1 cellular context compared by ENCODE assay signal in genomic region chr2:949894-950626, GRCh38.
TF ChIP-seq lines count a peak whose summit lies in the region.

No MANE protein-coding gene starts in this region.

TF ChIP-seq in WTC11, 78 proteins besides CTCF, POLR2A, EP300 and RAD21 (continued from another document):
- TF ChIP-seq TCF7 (CRISPR knock-in tag; IDR thresholded peaks at IDR 0.05; ENCODE audit: low read depth) (no peak), CREB1 (CRISPR knock-in tag; IDR thresholded peaks at IDR 0.05) (no peak), ZNF396 (CRISPR knock-in tag; IDR thresholded peaks at IDR 0.05; ENCODE audit: borderline replicate concordance) (no peak), ETV6 (CRISPR knock-in tag; IDR thresholded peaks at IDR 0.05) (no peak), ZNF281 (CRISPR knock-in tag; IDR thresholded peaks at IDR 0.05) (no peak), CREM (CRISPR knock-in tag; IDR thresholded peaks at IDR 0.05) (no peak), NR2C2 (CRISPR knock-in tag; IDR thresholded peaks at IDR 0.05) (no peak), ZNF423 (CRISPR knock-in tag; IDR thresholded peaks at IDR 0.05) (peak; percentile 84)
- TF ChIP-seq, protein P1, sequence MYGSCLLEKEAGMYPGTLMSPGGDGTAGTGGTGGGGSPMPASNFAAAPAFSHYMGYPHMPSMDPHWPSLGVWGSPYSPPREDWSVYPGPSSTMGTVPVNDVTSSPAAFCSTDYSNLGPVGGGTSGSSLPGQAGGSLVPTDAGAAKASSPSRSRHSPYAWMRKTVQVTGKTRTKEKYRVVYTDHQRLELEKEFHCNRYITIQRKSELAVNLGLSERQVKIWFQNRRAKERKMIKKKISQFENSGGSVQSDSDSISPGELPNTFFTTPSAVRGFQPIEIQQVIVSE (CRISPR knock-in tag; IDR thresholded peaks at IDR 0.05; ENCODE audit: borderline replicate concordance) = no peak
- TF ChIP-seq, protein P2, sequence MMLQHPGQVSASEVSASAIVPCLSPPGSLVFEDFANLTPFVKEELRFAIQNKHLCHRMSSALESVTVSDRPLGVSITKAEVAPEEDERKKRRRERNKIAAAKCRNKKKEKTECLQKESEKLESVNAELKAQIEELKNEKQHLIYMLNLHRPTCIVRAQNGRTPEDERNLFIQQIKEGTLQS (CRISPR knock-in tag; conservative IDR thresholded peaks at IDR 0.05) = no peak
- TF ChIP-seq, protein P3, sequence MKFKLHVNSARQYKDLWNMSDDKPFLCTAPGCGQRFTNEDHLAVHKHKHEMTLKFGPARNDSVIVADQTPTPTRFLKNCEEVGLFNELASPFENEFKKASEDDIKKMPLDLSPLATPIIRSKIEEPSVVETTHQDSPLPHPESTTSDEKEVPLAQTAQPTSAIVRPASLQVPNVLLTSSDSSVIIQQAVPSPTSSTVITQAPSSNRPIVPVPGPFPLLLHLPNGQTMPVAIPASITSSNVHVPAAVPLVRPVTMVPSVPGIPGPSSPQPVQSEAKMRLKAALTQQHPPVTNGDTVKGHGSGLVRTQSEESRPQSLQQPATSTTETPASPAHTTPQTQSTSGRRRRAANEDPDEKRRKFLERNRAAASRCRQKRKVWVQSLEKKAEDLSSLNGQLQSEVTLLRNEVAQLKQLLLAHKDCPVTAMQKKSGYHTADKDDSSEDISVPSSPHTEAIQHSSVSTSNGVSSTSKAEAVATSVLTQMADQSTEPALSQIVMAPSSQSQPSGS (CRISPR knock-in tag; IDR thresholded peaks at IDR 0.05; ENCODE audit: borderline replicate concordance, low read depth) = no peak
- TF ChIP-seq, protein P4, sequence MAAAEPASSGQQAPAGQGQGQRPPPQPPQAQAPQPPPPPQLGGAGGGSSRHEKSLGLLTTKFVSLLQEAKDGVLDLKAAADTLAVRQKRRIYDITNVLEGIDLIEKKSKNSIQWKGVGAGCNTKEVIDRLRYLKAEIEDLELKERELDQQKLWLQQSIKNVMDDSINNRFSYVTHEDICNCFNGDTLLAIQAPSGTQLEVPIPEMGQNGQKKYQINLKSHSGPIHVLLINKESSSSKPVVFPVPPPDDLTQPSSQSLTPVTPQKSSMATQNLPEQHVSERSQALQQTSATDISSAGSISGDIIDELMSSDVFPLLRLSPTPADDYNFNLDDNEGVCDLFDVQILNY (CRISPR knock-in tag; IDR thresholded peaks at IDR 0.05) = peak; percentile 57; the same call in 1 of the 2 replicates
TF ChIP-seq in WTC11: peak in this region for 5.
